8 cellular contexts compared by ENCODE assay signal in the genomic region with DNA sequence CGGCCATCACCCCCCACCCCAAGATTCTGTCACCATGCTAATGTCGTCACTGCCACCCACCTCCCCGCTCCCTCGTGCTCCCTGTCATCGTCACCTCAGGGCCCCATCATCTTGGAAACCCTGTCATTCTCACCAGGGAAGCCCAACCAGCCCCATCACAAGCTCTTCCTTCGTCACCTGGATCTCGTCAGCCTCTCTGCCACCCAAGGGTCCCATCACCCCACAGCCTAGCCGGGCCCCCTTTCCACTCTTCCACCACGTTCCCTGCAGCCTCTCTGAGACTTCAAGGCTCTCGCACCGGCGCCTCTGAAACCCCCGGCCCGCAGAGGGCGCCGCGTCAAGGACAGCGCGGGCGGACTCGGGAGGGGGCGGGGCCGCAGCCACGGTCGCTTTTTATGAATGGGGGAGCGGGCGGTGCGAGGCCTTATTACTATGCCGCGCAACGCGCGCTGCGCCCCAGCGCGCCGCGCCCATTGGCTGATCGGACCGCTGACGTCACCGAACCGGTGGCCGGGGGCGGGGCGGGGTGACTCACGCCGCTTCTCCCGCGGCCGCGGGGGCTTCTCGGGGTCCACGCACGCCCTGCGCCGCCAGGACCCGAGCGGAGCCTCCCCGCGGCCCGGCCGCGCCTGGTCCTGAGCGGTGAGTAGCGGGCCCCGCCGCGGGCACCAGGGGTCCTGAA. TPM values are rescaled to one million over a fixed set of nuclear protein-coding genes. Genes with fewer than 3 reads are reported as not detected.
DNase-seq lines count a peak whose midpoint lies in the region; ATAC-seq and TF ChIP-seq lines count a peak whose summit lies in the region.

A gene with protein sequence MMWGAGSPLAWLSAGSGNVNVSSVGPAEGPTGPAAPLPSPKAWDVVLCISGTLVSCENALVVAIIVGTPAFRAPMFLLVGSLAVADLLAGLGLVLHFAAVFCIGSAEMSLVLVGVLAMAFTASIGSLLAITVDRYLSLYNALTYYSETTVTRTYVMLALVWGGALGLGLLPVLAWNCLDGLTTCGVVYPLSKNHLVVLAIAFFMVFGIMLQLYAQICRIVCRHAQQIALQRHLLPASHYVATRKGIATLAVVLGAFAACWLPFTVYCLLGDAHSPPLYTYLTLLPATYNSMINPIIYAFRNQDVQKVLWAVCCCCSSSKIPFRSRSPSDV (plus strand): TSS at position 527 of the 682 bp plus-strand sequence. CDS start 1,177 bp downstream, outside the sequence.

- peaks cover 7% of the 10 kb centered on the region for H3K79me2 ChIP-seq in fibroblast of lung (ENCODE audit: control insufficient read depth, insufficient read depth, low read length)

- DNase-seq in DMS153 (lab: John Stamatoyannopoulos, UW) (peak; percentile 89), RKO (ENCODE audit: low spot score) (peak; percentile 93), fibroblast of lung (ENCODE audit: low read depth in 2 of 2) (peak; percentile 87 to 90), natural killer cell (peak; percentile 95)
- DNase-seq in activated T-helper 1 cell treated with anti-CD3 and anti-CD28 coated beads, Interleukin-2, amount 50 U/mL, for 16 hours (ENCODE audit: low read depth in 1 of 2, low spot score in 1 of 2), result peak; percentile 83 to 91
- peak; percentile 83 for DNase-seq in stimulated activated naive B cell treated with anti-CD40 and anti-IgM and Interleukin-4, amounts not matched to agents 10 μg/mL and 1 μg/mL and 100 μg/mL, for 72 hours

- H3K36me3 Mint-ChIP-seq in natural killer cell, result no peaks in the 10 kb centered on the region
- no peaks in the 10 kb centered on the region for H3K36me3 Mint-ChIP-seq in stimulated activated naive B cell treated with anti-CD40 and anti-IgM and Interleukin-4, amounts not matched to agents 10 μg/mL and 1 μg/mL and 100 μg/mL, for 72 hours

- H3K27ac ChIP-seq in KOPT-K1 (ENCODE audit: low read depth, low read length, poor library complexity, severe bottlenecking) (peak within 1 kb of the TSS; percentile 49), fibroblast of lung (ENCODE audit: insufficient read depth, low read length) (peak within 1 kb of the TSS; percentile 91)

- H3K9ac ChIP-seq in fibroblast of lung (ENCODE audit: insufficient read depth, low read length), result peak within 1 kb of the TSS; percentile 90

- no peaks in the 10 kb centered on the region for H3K27me3 ChIP-seq in fibroblast of lung (ENCODE audit: control insufficient read depth, insufficient read depth, low read length)

- H4K20me1 ChIP-seq in fibroblast of lung (ENCODE audit: control insufficient read depth, extremely low read depth, insufficient read depth, low read length), result no peaks in the 10 kb centered on the region

- peaks cover 24% of the 10 kb centered on the region for H3K4me1 ChIP-seq in fibroblast of lung (ENCODE audit: control insufficient read depth, extremely low read depth, insufficient read depth, low read length)

- H3K4me2 ChIP-seq in fibroblast of lung (ENCODE audit: extremely low read depth, insufficient read depth, low read length), result peak within 1 kb of the TSS; percentile 95

- no peaks in the 10 kb centered on the region for H3K9me3 ChIP-seq in KOPT-K1 (ENCODE audit: insufficient read depth, low read length, poor library complexity, severe bottlenecking)
- H3K9me3 ChIP-seq in fibroblast of lung (ENCODE audit: control insufficient read depth, insufficient read depth, low read depth, low read length), result no peaks in the 10 kb centered on the region

- peak within 1 kb of the TSS; percentile 73 for H2AFZ ChIP-seq in fibroblast of lung (ENCODE audit: low read length)

- H3K27ac Mint-ChIP-seq in natural killer cell, result peak within 1 kb of the TSS; percentile 84 to 98
- H3K27ac Mint-ChIP-seq in stimulated activated naive B cell treated with anti-CD40 and anti-IgM and Interleukin-4, amounts not matched to agents 10 μg/mL and 1 μg/mL and 100 μg/mL, for 72 hours, result peak within 1 kb of the TSS; percentile 96

- peaks cover 9 to 19% of the 10 kb centered on the region in 2 donors for H3K4me1 Mint-ChIP-seq in natural killer cell
- peaks cover 23 to 38% of the 10 kb centered on the region in 2 donors for H3K4me1 Mint-ChIP-seq in stimulated activated naive B cell treated with anti-CD40 and anti-IgM and Interleukin-4, amounts not matched to agents 10 μg/mL and 1 μg/mL and 100 μg/mL, for 72 hours

- H3K4me3 Mint-ChIP-seq in natural killer cell, result peak within 1 kb of the TSS; percentile 87
- peak within 1 kb of the TSS; percentile 87 to 93 for H3K4me3 Mint-ChIP-seq in stimulated activated naive B cell treated with anti-CD40 and anti-IgM and Interleukin-4, amounts not matched to agents 10 μg/mL and 1 μg/mL and 100 μg/mL, for 72 hours

- intact Hi-C loops in natural killer cell (cut with micrococcal nuclease), result no loop called here

- TF ChIP-seq CTCF in fibroblast of lung (conservative IDR thresholded peaks at IDR 0.05 in 1 of 2, IDR thresholded peaks at IDR 0.05 in 1 of 2; ENCODE audit: low read depth in 1 of 2, low read length in 2 of 2) (peak; percentile 51 to 59), natural killer cell (IDR thresholded peaks at IDR 0.05) (peak; percentile 45)

- H3K27me3 Mint-ChIP-seq in natural killer cell (ENCODE audit: low read depth in 2 of 2), result peaks cover 7 to 14% of the 10 kb centered on the region in 2 donors
- H3K27me3 Mint-ChIP-seq in stimulated activated naive B cell treated with anti-CD40 and anti-IgM and Interleukin-4, amounts not matched to agents 10 μg/mL and 1 μg/mL and 100 μg/mL, for 72 hours, result peaks cover 0 to 3% of the 10 kb centered on the region in 2 donors

- no peaks in the 10 kb centered on the region for H3K9me3 Mint-ChIP-seq in natural killer cell
- no peaks in the 10 kb centered on the region for H3K9me3 Mint-ChIP-seq in stimulated activated naive B cell treated with anti-CD40 and anti-IgM and Interleukin-4, amounts not matched to agents 10 μg/mL and 1 μg/mL and 100 μg/mL, for 72 hours

- H3K36me3 ChIP-seq in KOPT-K1 (ENCODE audit: insufficient read depth, low read length), result no peaks in the 10 kb centered on the region
- H3K36me3 ChIP-seq in fibroblast of lung (ENCODE audit: control insufficient read depth, insufficient read depth, low read length), result no peaks in the 10 kb centered on the region

- peak within 1 kb of the TSS; percentile 63 to 76 (median 74) for H3K4me3 ChIP-seq in fibroblast of lung (replicated peaks in 1 of 4; ENCODE audit: control extremely low read depth in 1 of 4, insufficient read depth in 1 of 4, low read depth in 3 of 4, low read length in 4 of 4)

- peak; percentile 80 for ATAC-seq in GM21717 (IDR thresholded peaks at IDR 0.05; ENCODE audit: unreplicated experiment)
- peak; percentile 88 to 96 (median 93) for ATAC-seq in natural killer cell
- ATAC-seq in stimulated activated naive B cell treated with anti-CD40 and anti-IgM and Interleukin-4, amounts not matched to agents 10 μg/mL and 1 μg/mL and 100 μg/mL, for 72 hours (replicated peaks), result peak; percentile 92 to 95

RNA-seq across cellular contexts. Expression of the gene that starts here (rescaled TPM):
- 0.17 and 0.26 TPM in 2 replicates for total RNA-seq in fibroblast of lung
- polyA plus RNA-seq in fibroblast of lung, result 0.82 and 2.1 TPM in 2 replicates
- 0.54 and 1.7 TPM in 2 replicates for polyA plus RNA-seq in fibroblast of lung (2012)
- 2.6 and 7.0 TPM in 2 replicates for polyA minus RNA-seq in fibroblast of lung (ENCODE audit: low replicate concordance)
- under 1 TPM; 0.39 to 0.87 (median 0.60) TPM for total RNA-seq in natural killer cell

Comparison
In these comparisons a context has a peak if more than half of its experiments do, and no peak if none do; other contexts are left out.
1. Peak in every context shown above with its lines: DNase-seq, ATAC-seq, H3K4me3 ChIP-seq and H3K27ac ChIP-seq.
2. Peak in DNase-seq and ATAC-seq in natural killer cell; RNA of the gene not detected or under 1 TPM.